In the genomic region with DNA sequence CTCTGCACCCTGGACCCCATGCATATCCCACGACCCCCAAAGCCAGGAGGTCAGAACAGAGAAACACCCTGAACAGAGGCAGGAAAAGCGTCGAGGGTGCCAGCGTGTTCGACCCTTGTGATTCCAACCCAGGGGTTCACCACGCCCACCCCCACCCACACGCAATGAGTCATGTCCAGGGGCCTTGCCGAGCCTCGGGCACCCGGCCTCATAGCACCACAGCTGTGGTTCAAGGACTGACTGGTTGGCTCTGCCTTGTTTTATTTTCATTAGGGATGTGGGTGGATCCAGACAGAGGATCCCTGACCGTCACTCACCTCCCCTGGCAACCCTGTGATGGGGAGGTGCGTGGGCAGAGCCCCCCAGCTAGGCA, we compare ENCODE assay signal across 16 cellular contexts. TPM values are rescaled to one million over a fixed set of nuclear protein-coding genes. Genes with fewer than 3 reads are reported as not detected.
A peak's percentile ranks its signal among the peaks of the same experiment; 100 is the strongest.
DNase-seq lines count a peak whose midpoint lies in the region; ATAC-seq and TF ChIP-seq lines count a peak whose summit lies in the region.
"Had no signal": no experiment of that assay in that cellular context is flagged by ENCODE, and none has a peak within 500 bp of the region (broad histone marks: within the 10 kb centered on the region; RNA-seq: fewer than 3 reads in every experiment).

No MANE protein-coding gene starts in this region.

- peak; percentile 94 for DNase-seq in Daoy (ENCODE audit: low read depth)
- peak; percentile 18 for DNase-seq in HFFc6
- peak; percentile 23 for DNase-seq in astrocyte of the spinal cord (ENCODE audit: low read depth, low spot score)
- peak; percentile 21 for DNase-seq in mesenchymal stem cell
- DNase-seq in anterior cingulate cortex (lab: John Stamatoyannopoulos, UW) = no peak
- DNase-seq: activated T-cell treated with anti-CD3 and anti-CD28 coated beads, Interleukin-2, amount 50 U/mL, for 24 hours; DMS 273 treated with DMSO at 0.1 percent for 48 hours; NCI-H446 treated with DMSO at 0.1 percent for 48 hours; PC-3; retina had no signal

- 55% methylated on average over 12 of the region's 12 CpGs for WGBS in mesenchymal stem cell

- H3K4me2 ChIP-seq in mesenchymal stem cell (ENCODE audit: low read length, poor library complexity, severe bottlenecking) = no peak overlapping the region

- no peak overlapping the region for H2BK120ac ChIP-seq in mesenchymal stem cell (ENCODE audit: low read depth, low read length)

- H3K4me1 ChIP-seq in mesenchymal stem cell (ENCODE audit: control insufficient read depth, insufficient read depth, low read depth, low read length) = peaks cover 17% of the 10 kb centered on the region

- in situ Hi-C loops in astrocyte of the spinal cord (cut with HindIII; ENCODE audit: low sequenced_read_pairs) = no loop called here

- H3K4ac ChIP-seq in mesenchymal stem cell (ENCODE audit: low read depth in 1 of 2, low read length in 2 of 2) = no peak overlapping the region

- H3K14ac ChIP-seq in mesenchymal stem cell (ENCODE audit: low read length in 2 of 2) = no peak overlapping the region

- H3K36me3 Mint-ChIP-seq in HFFc6 (ENCODE audit: low read depth) = no peaks in the 10 kb centered on the region

- no peak for ATAC-seq in HG03469 (IDR thresholded peaks at IDR 0.05; ENCODE audit: unreplicated experiment)
- ATAC-seq in GM18520 (IDR thresholded peaks at IDR 0.05; ENCODE audit: unreplicated experiment) = no peak
- ATAC-seq in HG03354 (IDR thresholded peaks at IDR 0.05; ENCODE audit: poor library complexity, severe bottlenecking, unreplicated experiment) = no peak
- ATAC-seq: PC-3 had no signal

- peaks cover 9% of the 10 kb centered on the region for H3K4me1 Mint-ChIP-seq in HFFc6 (ENCODE audit: low read depth)

- H3K9ac ChIP-seq in mesenchymal stem cell (ENCODE audit: low read length) = peak overlapping the region; percentile 54

- no peaks in the 10 kb centered on the region for H3K36me3 ChIP-seq in mesenchymal stem cell (ENCODE audit: control insufficient read depth in 1 of 2, insufficient read depth in 2 of 2, low read depth in 1 of 2, low read length in 2 of 2)
- H3K36me3 ChIP-seq: tibial nerve had no signal

- H3K23ac ChIP-seq in mesenchymal stem cell (ENCODE audit: low read length in 2 of 2) = no peak overlapping the region

- H3K9me3 Mint-ChIP-seq in HFFc6 = no peaks in the 10 kb centered on the region
- H3K9me3 Mint-ChIP-seq: activated T-cell treated with anti-CD3 and anti-CD28 coated beads, Interleukin-2, amount 50 U/mL, for 24 hours had no signal

- H3K27me3 Mint-ChIP-seq in HFFc6 (ENCODE audit: insufficient read depth) = peaks cover 9% of the 10 kb centered on the region
- H3K27me3 Mint-ChIP-seq: activated T-cell treated with anti-CD3 and anti-CD28 coated beads, Interleukin-2, amount 50 U/mL, for 24 hours had no signal

- no peak overlapping the region for H2BK12ac ChIP-seq in mesenchymal stem cell (ENCODE audit: low read length in 2 of 2)

- no peak overlapping the region for H4K91ac ChIP-seq in mesenchymal stem cell (ENCODE audit: low read length)

- H2BK15ac ChIP-seq in mesenchymal stem cell (ENCODE audit: low read depth, poor library complexity, severe bottlenecking) = no peak overlapping the region

- no peak overlapping the region for H3K27ac Mint-ChIP-seq in HFFc6
- H3K27ac Mint-ChIP-seq: activated T-cell treated with anti-CD3 and anti-CD28 coated beads, Interleukin-2, amount 50 U/mL, for 24 hours had no signal

- H2AFZ ChIP-seq in mesenchymal stem cell (ENCODE audit: low read depth, low read length) = no peak overlapping the region

- H3K9me3 ChIP-seq in mesenchymal stem cell (ENCODE audit: control insufficient read depth, low read length) = no peaks in the 10 kb centered on the region
- H3K9me3 ChIP-seq: tibial nerve had no signal

- H3K18ac ChIP-seq in mesenchymal stem cell (ENCODE audit: low read depth in 1 of 2, low read length in 2 of 2) = no peak overlapping the region

- no peak overlapping the region for H3K4me3 Mint-ChIP-seq in HFFc6
- H3K4me3 Mint-ChIP-seq: activated T-cell treated with anti-CD3 and anti-CD28 coated beads, Interleukin-2, amount 50 U/mL, for 24 hours had no signal

- no peak overlapping the region for H2BK5ac ChIP-seq in mesenchymal stem cell (ENCODE audit: low read depth, low read length, poor library complexity, severe bottlenecking)

- peaks cover 4 to 41% of the 10 kb centered on the region in 2 experiments for H3K27me3 ChIP-seq in mesenchymal stem cell (ENCODE audit: control insufficient read depth in 1 of 2, insufficient read depth in 1 of 2, low read length in 2 of 2)

- no peak overlapping the region for H4K8ac ChIP-seq in mesenchymal stem cell (ENCODE audit: low read length)

- no peak overlapping the region for H3K27ac ChIP-seq in mesenchymal stem cell (ENCODE audit: low read length, poor library complexity, severe bottlenecking)
- H3K27ac ChIP-seq: epithelial cell of prostate, tibial nerve had no signal

- H2AK5ac ChIP-seq in mesenchymal stem cell (ENCODE audit: low read length, severe bottlenecking) = no peak overlapping the region

- no peak overlapping the region for H3K4me3 ChIP-seq in astrocyte of the spinal cord (ENCODE audit: low read depth, low read length)
- no peak overlapping the region for H3K4me3 ChIP-seq in mesenchymal stem cell (ENCODE audit: insufficient read depth in 1 of 2, low read depth in 1 of 2, low read length in 2 of 2)
- H3K4me3 ChIP-seq: tibial nerve had no signal

- no peaks in the 10 kb centered on the region for H3K79me1 ChIP-seq in mesenchymal stem cell (replicated peaks; ENCODE audit: low read length, poor library complexity, severe bottlenecking)

- TF ChIP-seq CTCF in HFFc6 (IDR thresholded peaks at IDR 0.05) (no peak), astrocyte of the spinal cord (IDR thresholded peaks at IDR 0.05; ENCODE audit: low read depth, low read length) (no peak)

RNA-seq across cellular contexts. Expression of a gene that starts 9.5 kb away (rescaled TPM):
- 25.8 and 30.3 TPM in 2 replicates for total RNA-seq in Daoy (2014; rRNA removed; shearing (Covaris generic))
- 10 to 100 TPM; 20.1 to 24.9 (median 21.9) TPM for total RNA-seq in HFFc6 (2021; fragmentation: NEBNext Ultra II Directional; extraction: Animal tissue kit (Norgen Biotek cat#: 25700))
- 9.6 TPM for polyA plus RNA-seq in mesenchymal stem cell (2013, experiment 1 of 2)
- polyA plus RNA-seq in mesenchymal stem cell (2013, experiment 2 of 2) = 9.8 TPM

RNA-seq across cellular contexts. Expression of a gene that starts 48.7 kb away (rescaled TPM):
- total RNA-seq in Daoy (2014; rRNA removed; shearing (Covaris generic)) = not detected in 2 replicates
- total RNA-seq in HFFc6 (2021; fragmentation: NEBNext Ultra II Directional; extraction: Animal tissue kit (Norgen Biotek cat#: 25700)) = not detected
- under 0.01 TPM for polyA plus RNA-seq in mesenchymal stem cell (2013, experiment 1 of 2)
- not detected for polyA plus RNA-seq in mesenchymal stem cell (2013, experiment 2 of 2)
- total RNA-seq: bronchial epithelial cell had no signal

RNA-seq across cellular contexts. Expression of a gene that starts 50.2 kb away (rescaled TPM):
- not detected in 2 replicates for total RNA-seq in Daoy (2014; rRNA removed; shearing (Covaris generic))
- total RNA-seq in HFFc6 (2021; fragmentation: NEBNext Ultra II Directional; extraction: Animal tissue kit (Norgen Biotek cat#: 25700)) = not detected
- polyA plus RNA-seq in mesenchymal stem cell (2013, experiment 1 of 2) = not detected
- not detected for polyA plus RNA-seq in mesenchymal stem cell (2013, experiment 2 of 2)
- total RNA-seq: bronchial epithelial cell, PC-3, tibial nerve had no signal

Comparison
In these comparisons a context has a peak if more than half of its experiments do, and no peak if none do; other contexts are left out.
1. DNase-seq: peak in Daoy (single experiment), HFFc6 (single experiment), astrocyte of the spinal cord (single experiment) and mesenchymal stem cell (single experiment); none in anterior cingulate cortex (0 of 58).